In the genomic region with DNA sequence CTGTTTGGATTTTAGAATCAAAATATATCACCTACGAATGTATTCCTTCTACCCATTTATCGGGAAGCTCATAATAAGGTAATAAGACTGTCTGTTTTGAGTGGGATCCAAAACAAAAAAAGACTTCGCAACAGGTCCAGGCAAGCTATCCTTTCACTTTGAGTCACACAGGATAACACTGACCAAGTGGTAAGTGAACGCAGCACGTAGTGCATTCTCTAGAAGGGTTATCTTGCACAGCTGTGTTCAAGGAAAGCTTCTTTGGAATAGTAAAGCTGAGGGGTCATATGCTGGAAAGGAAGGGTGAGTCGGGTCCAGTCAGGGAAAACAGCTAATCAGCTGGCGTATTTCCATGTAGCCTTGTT, we compare ENCODE assay signal across 1 cellular context.
TF ChIP-seq lines count a peak whose summit lies in the region.

No MANE protein-coding gene starts in this region.

TF ChIP-seq in SK-N-SH, 30 proteins besides CTCF, POLR2A, EP300 and RAD21 (continued from another document):
- TF ChIP-seq MEF2A (IDR thresholded peaks at IDR 0.05; ENCODE audit: borderline replicate concordance, low read depth) (no peak), MXI1 (IDR thresholded peaks at IDR 0.05; ENCODE audit: low read depth, low read length) (no peak), SMC3 (IDR thresholded peaks at IDR 0.05; ENCODE audit: low read depth, low read length) (no peak), EZH2phosphoT487 (IDR thresholded peaks at IDR 0.05; ENCODE audit: borderline replicate concordance, low read depth) (no peak), ELF1 (IDR thresholded peaks at IDR 0.05) (no peak), RFX5 (IDR thresholded peaks at IDR 0.05; ENCODE audit: low read length) (no peak), FOSL2 (IDR thresholded peaks at IDR 0.05; ENCODE audit: borderline replicate concordance, low read depth) (no peak), TCF12 (IDR thresholded peaks at IDR 0.05) (no peak), TAF1 (IDR thresholded peaks at IDR 0.05; ENCODE audit: borderline replicate concordance, low read depth, low read length) (no peak), GATA2 (CRISPR knock-in tag; IDR thresholded peaks at IDR 0.05) (no peak), NFIC (IDR thresholded peaks at IDR 0.05; ENCODE audit: borderline replicate concordance) (no peak), TEAD4 (IDR thresholded peaks at IDR 0.05; ENCODE audit: borderline replicate concordance, insufficient read depth) (no peak), CHD2 (IDR thresholded peaks at IDR 0.05; ENCODE audit: low read length, partially characterized antibody) (no peak), SIN3A (IDR thresholded peaks at IDR 0.05; ENCODE audit: borderline replicate concordance, low read depth, low read length) (no peak), POLR2AphosphoS5 (IDR thresholded peaks at IDR 0.05; ENCODE audit: low read depth, low read length) (no peak)
- TF ChIP-seq, protein P1, sequence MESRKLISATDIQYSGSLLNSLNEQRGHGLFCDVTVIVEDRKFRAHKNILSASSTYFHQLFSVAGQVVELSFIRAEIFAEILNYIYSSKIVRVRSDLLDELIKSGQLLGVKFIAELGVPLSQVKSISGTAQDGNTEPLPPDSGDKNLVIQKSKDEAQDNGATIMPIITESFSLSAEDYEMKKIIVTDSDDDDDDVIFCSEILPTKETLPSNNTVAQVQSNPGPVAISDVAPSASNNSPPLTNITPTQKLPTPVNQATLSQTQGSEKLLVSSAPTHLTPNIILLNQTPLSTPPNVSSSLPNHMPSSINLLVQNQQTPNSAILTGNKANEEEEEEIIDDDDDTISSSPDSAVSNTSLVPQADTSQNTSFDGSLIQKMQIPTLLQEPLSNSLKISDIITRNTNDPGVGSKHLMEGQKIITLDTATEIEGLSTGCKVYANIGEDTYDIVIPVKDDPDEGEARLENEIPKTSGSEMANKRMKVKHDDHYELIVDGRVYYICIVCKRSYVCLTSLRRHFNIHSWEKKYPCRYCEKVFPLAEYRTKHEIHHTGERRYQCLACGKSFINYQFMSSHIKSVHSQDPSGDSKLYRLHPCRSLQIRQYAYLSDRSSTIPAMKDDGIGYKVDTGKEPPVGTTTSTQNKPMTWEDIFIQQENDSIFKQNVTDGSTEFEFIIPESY (IDR thresholded peaks at IDR 0.05; ENCODE audit: borderline replicate concordance, low read depth), result no peak
- TF ChIP-seq, protein P2, sequence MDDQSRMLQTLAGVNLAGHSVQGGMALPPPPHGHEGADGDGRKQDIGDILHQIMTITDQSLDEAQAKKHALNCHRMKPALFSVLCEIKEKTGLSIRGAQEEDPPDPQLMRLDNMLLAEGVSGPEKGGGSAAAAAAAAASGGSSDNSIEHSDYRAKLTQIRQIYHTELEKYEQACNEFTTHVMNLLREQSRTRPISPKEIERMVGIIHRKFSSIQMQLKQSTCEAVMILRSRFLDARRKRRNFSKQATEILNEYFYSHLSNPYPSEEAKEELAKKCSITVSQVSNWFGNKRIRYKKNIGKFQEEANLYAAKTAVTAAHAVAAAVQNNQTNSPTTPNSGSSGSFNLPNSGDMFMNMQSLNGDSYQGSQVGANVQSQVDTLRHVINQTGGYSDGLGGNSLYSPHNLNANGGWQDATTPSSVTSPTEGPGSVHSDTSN (IDR thresholded peaks at IDR 0.05), result no peak
TF ChIP-seq in SK-N-SH: peak in this region for 0.
